In the genomic region with DNA sequence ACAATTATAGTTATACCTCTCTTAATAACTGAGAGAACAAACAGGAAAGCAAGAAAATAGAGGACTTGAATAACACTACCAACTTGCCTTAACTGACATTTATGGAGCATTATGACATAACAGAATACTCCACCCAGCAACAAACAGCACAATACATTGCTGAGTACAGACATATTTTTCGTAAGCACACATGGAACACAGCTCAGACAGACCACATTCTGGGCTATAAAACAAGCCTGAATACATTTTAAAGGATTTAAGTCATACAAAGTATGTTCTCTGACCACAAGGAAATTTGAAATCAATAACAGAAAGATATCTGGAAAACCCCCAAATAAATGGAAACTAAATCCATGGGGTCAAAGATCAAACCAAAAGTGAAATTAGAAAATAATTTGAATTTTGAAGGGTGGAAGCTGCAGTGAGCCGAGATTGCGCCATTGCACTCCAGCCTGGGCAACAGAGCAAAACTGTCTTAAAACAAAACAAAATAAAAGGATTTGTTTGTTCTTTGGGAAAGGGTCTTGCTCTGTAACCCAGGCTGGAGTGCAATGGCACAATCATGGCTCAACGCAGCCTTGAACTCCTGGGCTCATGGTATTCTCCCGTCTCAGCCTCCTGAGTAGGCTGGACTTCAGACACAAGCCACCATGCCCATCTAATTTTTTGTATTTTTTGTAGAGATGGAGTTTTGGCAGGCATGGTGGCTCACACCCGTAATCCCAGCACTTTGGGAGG, we compare ENCODE assay signal across 1 cellular context.
TF ChIP-seq lines count a peak whose summit lies in the region.

No MANE protein-coding gene starts in this region.

TF ChIP-seq in HepG2, 621 proteins besides CTCF, POLR2A, EP300 and RAD21 (continued from another document and continues in another):
- TF ChIP-seq, protein P1, sequence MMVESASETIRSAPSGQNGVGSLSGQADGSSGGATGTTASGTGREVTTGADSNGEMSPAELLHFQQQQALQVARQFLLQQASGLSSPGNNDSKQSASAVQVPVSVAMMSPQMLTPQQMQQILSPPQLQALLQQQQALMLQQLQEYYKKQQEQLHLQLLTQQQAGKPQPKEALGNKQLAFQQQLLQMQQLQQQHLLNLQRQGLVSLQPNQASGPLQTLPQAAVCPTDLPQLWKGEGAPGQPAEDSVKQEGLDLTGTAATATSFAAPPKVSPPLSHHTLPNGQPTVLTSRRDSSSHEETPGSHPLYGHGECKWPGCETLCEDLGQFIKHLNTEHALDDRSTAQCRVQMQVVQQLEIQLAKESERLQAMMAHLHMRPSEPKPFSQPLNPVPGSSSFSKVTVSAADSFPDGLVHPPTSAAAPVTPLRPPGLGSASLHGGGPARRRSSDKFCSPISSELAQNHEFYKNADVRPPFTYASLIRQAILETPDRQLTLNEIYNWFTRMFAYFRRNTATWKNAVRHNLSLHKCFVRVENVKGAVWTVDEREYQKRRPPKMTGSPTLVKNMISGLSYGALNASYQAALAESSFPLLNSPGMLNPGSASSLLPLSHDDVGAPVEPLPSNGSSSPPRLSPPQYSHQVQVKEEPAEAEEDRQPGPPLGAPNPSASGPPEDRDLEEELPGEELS (CRISPR knock-in tag; IDR thresholded peaks at IDR 0.05) = peak; percentile 29; the same call in 1 of the 2 replicates
- TF ChIP-seq ZNF589 (CRISPR knock-in tag; conservative IDR thresholded peaks at IDR 0.05) (no peak), POGZ (CRISPR knock-in tag; IDR thresholded peaks at IDR 0.05) (peak; percentile 76), HNF4G (IDR thresholded peaks at IDR 0.05; ENCODE audit: borderline replicate concordance, low read depth, low read length) (peak; percentile 15; the same call in 1 of the 2 replicates), HNF4G (CRISPR knock-in tag; IDR thresholded peaks at IDR 0.05; ENCODE audit: borderline replicate concordance, low read depth) (no peak), MAFG (CRISPR knock-in tag; IDR thresholded peaks at IDR 0.05) (no peak), ERF (CRISPR knock-in tag; IDR thresholded peaks at IDR 0.05) (no peak), CEBPG (CRISPR knock-in tag; IDR thresholded peaks at IDR 0.05) (peak; percentile 70), TARDBP (CRISPR knock-in tag; IDR thresholded peaks at IDR 0.05) (no peak), HNRNPL (IDR thresholded peaks at IDR 0.05; ENCODE audit: low read depth, low read length) (no peak), ZNF672 (CRISPR knock-in tag; IDR thresholded peaks at IDR 0.05) (no peak), MAZ (IDR thresholded peaks at IDR 0.05; ENCODE audit: borderline replicate concordance, low read depth, low read length) (no peak), MAZ (CRISPR knock-in tag; IDR thresholded peaks at IDR 0.05; ENCODE audit: low read depth) (no peak), IRX3 (CRISPR knock-in tag; IDR thresholded peaks at IDR 0.05; ENCODE audit: borderline replicate concordance, low read depth) (no peak), ZSCAN25 (CRISPR knock-in tag; IDR thresholded peaks at IDR 0.05) (no peak), SCMH1 (CRISPR knock-in tag; IDR thresholded peaks at IDR 0.05; ENCODE audit: borderline replicate concordance) (no peak), CCDC6 (CRISPR knock-in tag; IDR thresholded peaks at IDR 0.05) (no peak), ZNF230 (CRISPR knock-in tag; IDR thresholded peaks at IDR 0.05) (no peak), NBN (conservative IDR thresholded peaks at IDR 0.05) (no peak), RFX1 (IDR thresholded peaks at IDR 0.05) (no peak), TOPORS (CRISPR knock-in tag; IDR thresholded peaks at IDR 0.05) (no peak), CBX5 (CRISPR knock-in tag; IDR thresholded peaks at IDR 0.05; ENCODE audit: borderline replicate concordance) (no peak), ZNF12 (CRISPR knock-in tag; IDR thresholded peaks at IDR 0.05) (no peak), HMG20B (CRISPR knock-in tag; conservative IDR thresholded peaks at IDR 0.05) (no peak), NR2F1 (CRISPR knock-in tag; IDR thresholded peaks at IDR 0.05) (peak in 1 of 2 experiments; percentile 21; a peak in 1 of 4 replicates), SOX5 (CRISPR knock-in tag; IDR thresholded peaks at IDR 0.05; ENCODE audit: borderline replicate concordance) (peak; percentile 36; the same call in 1 of the 2 replicates), ZSCAN22 (CRISPR knock-in tag; IDR thresholded peaks at IDR 0.05) (no peak), SOX6 (IDR thresholded peaks at IDR 0.05) (no peak), SOX6 (CRISPR knock-in tag; IDR thresholded peaks at IDR 0.05) (peak; percentile 72), TAF15 (IDR thresholded peaks at IDR 0.05; ENCODE audit: low read depth, low read length, poor library complexity, severe bottlenecking) (no peak), CEBPB (IDR thresholded peaks at IDR 0.05; ENCODE audit: borderline replicate concordance, low read depth, low read length) (peak; percentile 71; the same call in 1 of the 2 replicates), SPEN (CRISPR knock-in tag; IDR thresholded peaks at IDR 0.05; ENCODE audit: low read depth) (no peak), NFE2 (CRISPR knock-in tag; IDR thresholded peaks at IDR 0.05) (no peak), ZNF317 (CRISPR knock-in tag; IDR thresholded peaks at IDR 0.05) (no peak), ZNF816 (CRISPR knock-in tag; IDR thresholded peaks at IDR 0.05; ENCODE audit: borderline replicate concordance) (no peak), HOXD1 (CRISPR knock-in tag; IDR thresholded peaks at IDR 0.05) (no peak), KLF12 (CRISPR knock-in tag; IDR thresholded peaks at IDR 0.05; ENCODE audit: borderline replicate concordance) (no peak), ZNF564 (CRISPR knock-in tag; IDR thresholded peaks at IDR 0.05) (no peak), U2AF2 (IDR thresholded peaks at IDR 0.05; ENCODE audit: low read depth, low read length) (no peak), PPARG (CRISPR knock-in tag; conservative IDR thresholded peaks at IDR 0.05) (no peak), SRSF4 (IDR thresholded peaks at IDR 0.05; ENCODE audit: low read depth, low read length, poor library complexity, severe bottlenecking) (no peak), MBD4 (IDR thresholded peaks at IDR 0.05; ENCODE audit: borderline replicate concordance, low read length) (no peak), REXO4 (CRISPR knock-in tag; IDR thresholded peaks at IDR 0.05; ENCODE audit: borderline replicate concordance) (no peak)
- TF ChIP-seq, protein P2, sequence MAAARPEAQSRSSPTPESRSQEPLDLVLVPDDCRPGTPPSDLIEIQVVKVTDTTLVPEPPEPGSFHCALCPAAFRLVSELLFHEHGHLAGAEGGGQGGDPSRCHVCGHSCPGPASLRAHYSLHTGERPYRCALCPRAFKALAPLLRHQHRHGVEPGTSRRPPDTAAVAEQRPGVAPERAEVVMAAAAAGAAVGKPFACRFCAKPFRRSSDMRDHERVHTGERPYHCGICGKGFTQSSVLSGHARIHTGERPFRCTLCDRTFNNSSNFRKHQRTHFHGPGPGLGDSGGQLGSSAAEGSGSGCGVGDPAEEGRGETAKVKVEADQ (CRISPR knock-in tag; IDR thresholded peaks at IDR 0.05; ENCODE audit: borderline replicate concordance) = no peak
- TF ChIP-seq, protein P3, sequence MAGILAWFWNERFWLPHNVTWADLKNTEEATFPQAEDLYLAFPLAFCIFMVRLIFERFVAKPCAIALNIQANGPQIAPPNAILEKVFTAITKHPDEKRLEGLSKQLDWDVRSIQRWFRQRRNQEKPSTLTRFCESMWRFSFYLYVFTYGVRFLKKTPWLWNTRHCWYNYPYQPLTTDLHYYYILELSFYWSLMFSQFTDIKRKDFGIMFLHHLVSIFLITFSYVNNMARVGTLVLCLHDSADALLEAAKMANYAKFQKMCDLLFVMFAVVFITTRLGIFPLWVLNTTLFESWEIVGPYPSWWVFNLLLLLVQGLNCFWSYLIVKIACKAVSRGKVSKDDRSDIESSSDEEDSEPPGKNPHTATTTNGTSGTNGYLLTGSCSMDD (CRISPR knock-in tag; IDR thresholded peaks at IDR 0.05) = no peak
- TF ChIP-seq, protein P4, sequence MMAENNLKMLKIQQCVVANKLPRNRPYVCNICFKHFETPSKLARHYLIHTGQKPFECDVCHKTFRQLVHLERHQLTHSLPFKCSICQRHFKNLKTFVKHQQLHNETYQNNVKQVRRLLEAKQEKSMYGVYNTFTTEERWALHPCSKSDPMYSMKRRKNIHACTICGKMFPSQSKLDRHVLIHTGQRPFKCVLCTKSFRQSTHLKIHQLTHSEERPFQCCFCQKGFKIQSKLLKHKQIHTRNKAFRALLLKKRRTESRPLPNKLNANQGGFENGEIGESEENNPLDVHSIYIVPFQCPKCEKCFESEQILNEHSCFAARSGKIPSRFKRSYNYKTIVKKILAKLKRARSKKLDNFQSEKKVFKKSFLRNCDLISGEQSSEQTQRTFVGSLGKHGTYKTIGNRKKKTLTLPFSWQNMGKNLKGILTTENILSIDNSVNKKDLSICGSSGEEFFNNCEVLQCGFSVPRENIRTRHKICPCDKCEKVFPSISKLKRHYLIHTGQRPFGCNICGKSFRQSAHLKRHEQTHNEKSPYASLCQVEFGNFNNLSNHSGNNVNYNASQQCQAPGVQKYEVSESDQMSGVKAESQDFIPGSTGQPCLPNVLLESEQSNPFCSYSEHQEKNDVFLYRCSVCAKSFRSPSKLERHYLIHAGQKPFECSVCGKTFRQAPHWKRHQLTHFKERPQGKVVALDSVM (CRISPR knock-in tag; IDR thresholded peaks at IDR 0.05) = peak; percentile 75
- TF ChIP-seq, protein P5, sequence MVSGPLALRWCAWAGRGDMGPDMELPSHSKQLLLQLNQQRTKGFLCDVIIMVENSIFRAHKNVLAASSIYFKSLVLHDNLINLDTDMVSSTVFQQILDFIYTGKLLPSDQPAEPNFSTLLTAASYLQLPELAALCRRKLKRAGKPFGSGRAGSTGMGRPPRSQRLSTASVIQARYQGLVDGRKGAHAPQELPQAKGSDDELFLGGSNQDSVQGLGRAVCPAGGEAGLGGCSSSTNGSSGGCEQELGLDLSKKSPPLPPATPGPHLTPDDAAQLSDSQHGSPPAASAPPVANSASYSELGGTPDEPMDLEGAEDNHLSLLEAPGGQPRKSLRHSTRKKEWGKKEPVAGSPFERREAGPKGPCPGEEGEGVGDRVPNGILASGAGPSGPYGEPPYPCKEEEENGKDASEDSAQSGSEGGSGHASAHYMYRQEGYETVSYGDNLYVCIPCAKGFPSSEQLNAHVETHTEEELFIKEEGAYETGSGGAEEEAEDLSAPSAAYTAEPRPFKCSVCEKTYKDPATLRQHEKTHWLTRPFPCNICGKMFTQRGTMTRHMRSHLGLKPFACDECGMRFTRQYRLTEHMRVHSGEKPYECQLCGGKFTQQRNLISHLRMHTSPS (CRISPR knock-in tag; IDR thresholded peaks at IDR 0.05; ENCODE audit: low read depth) = no peak
- TF ChIP-seq, protein P6, sequence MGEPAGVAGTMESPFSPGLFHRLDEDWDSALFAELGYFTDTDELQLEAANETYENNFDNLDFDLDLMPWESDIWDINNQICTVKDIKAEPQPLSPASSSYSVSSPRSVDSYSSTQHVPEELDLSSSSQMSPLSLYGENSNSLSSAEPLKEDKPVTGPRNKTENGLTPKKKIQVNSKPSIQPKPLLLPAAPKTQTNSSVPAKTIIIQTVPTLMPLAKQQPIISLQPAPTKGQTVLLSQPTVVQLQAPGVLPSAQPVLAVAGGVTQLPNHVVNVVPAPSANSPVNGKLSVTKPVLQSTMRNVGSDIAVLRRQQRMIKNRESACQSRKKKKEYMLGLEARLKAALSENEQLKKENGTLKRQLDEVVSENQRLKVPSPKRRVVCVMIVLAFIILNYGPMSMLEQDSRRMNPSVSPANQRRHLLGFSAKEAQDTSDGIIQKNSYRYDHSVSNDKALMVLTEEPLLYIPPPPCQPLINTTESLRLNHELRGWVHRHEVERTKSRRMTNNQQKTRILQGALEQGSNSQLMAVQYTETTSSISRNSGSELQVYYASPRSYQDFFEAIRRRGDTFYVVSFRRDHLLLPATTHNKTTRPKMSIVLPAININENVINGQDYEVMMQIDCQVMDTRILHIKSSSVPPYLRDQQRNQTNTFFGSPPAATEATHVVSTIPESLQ (CRISPR knock-in tag; conservative IDR thresholded peaks at IDR 0.05) = no peak
- TF ChIP-seq, protein P7, sequence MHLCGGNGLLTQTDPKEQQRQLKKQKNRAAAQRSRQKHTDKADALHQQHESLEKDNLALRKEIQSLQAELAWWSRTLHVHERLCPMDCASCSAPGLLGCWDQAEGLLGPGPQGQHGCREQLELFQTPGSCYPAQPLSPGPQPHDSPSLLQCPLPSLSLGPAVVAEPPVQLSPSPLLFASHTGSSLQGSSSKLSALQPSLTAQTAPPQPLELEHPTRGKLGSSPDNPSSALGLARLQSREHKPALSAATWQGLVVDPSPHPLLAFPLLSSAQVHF (CRISPR knock-in tag; IDR thresholded peaks at IDR 0.05) = no peak
- TF ChIP-seq, protein P8, sequence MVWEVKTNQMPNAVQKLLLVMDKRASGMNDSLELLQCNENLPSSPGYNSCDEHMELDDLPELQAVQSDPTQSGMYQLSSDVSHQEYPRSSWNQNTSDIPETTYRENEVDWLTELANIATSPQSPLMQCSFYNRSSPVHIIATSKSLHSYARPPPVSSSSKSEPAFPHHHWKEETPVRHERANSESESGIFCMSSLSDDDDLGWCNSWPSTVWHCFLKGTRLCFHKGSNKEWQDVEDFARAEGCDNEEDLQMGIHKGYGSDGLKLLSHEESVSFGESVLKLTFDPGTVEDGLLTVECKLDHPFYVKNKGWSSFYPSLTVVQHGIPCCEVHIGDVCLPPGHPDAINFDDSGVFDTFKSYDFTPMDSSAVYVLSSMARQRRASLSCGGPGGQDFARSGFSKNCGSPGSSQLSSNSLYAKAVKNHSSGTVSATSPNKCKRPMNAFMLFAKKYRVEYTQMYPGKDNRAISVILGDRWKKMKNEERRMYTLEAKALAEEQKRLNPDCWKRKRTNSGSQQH (CRISPR knock-in tag; IDR thresholded peaks at IDR 0.05; ENCODE audit: low read depth) = no peak
- TF ChIP-seq, protein P9, sequence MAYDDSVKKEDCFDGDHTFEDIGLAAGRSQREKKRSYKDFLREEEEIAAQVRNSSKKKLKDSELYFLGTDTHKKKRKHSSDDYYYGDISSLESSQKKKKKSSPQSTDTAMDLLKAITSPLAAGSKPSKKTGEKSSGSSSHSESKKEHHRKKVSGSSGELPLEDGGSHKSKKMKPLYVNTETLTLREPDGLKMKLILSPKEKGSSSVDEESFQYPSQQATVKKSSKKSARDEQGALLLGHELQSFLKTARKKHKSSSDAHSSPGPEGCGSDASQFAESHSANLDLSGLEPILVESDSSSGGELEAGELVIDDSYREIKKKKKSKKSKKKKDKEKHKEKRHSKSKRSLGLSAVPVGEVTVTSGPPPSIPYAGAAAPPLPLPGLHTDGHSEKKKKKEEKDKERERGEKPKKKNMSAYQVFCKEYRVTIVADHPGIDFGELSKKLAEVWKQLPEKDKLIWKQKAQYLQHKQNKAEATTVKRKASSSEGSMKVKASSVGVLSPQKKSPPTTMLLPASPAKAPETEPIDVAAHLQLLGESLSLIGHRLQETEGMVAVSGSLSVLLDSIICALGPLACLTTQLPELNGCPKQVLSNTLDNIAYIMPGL (CRISPR knock-in tag; IDR thresholded peaks at IDR 0.05; ENCODE audit: borderline replicate concordance in 1 of 2, low read depth in 1 of 2) = no peak
